Comparison of ENCODE assay signal across 10 cellular contexts in genomic region chr22:23237201-23237798, GRCh38. TPM values are rescaled to one million over a fixed set of nuclear protein-coding genes. Genes with fewer than 3 reads are reported as not detected.
A peak's percentile ranks its signal among the peaks of the same experiment; 100 is the strongest.
DNase-seq lines count a peak whose midpoint lies in the region; ATAC-seq, FAIRE-seq and TF ChIP-seq lines count a peak whose summit lies in the region.
"Had no signal": no experiment of that assay in that cellular context is flagged by ENCODE, and none has a peak within 500 bp of the region (broad histone marks: within the 10 kb centered on the region; RNA-seq: fewer than 3 reads in every experiment).

No MANE protein-coding gene starts in this region.

- SMC1A ChIA-PET in GM12878 (lab: Charles Lee; ENCODE audit: uncharacterized antibody, unreplicated experiment), result interaction anchor here (0.6 to 1.0 kb wide), 3 partner anchors 17 to 45 kb away, joined by 3 to 8 read pairs (median 3); no protein-coding TSS in a partner anchor

- no peak for ATAC-seq in GM12878
- no peak for ATAC-seq in GM19023 (IDR thresholded peaks at IDR 0.05; ENCODE audit: unreplicated experiment)
- ATAC-seq: activated CD8-positive, alpha-beta memory T cell treated with anti-CD3 and anti-CD28 coated beads, Interleukin-2, amount 10 ng/mL, durations not matched to agents 7 days and 5 days had no signal

- FAIRE-seq in GM12878 (lab: Jason Lieb, UNC) (no peak), urothelium cell line (lab: Jason Lieb, UNC) (no peak)
- FAIRE-seq: islet of Langerhans had no signal

- H4K20me1 ChIP-seq in BLaER1 (peaks cover 100% of the 10 kb centered on the region), GM12878 (ENCODE audit: control insufficient read depth, insufficient read depth) (no peaks in the 10 kb centered on the region)

- CTCF ChIA-PET in GM12878 (lab: Yijun Ruan, JAX), result interaction anchor here (1.1 to 1.4 kb wide), 3 partner anchors 10 to 59 kb away, joined by 4 read pairs; no protein-coding TSS in a partner anchor

- 66% methylated on average over 16 of the region's 16 CpGs for WGBS in GM12878 (ENCODE audit: insufficient coverage, insufficient replicate concordance, low lambda C conversion rate, missing lambda C conversion rate)
- WGBS in liver, result 68% methylated on average over 16 of the region's 16 CpGs

- no peak overlapping the region for H2AFZ ChIP-seq in GM12878 (ENCODE audit: control insufficient read depth, low read depth, low read length)

- no peak overlapping the region for H3K27ac Mint-ChIP-seq in T-helper 2 cell treated with Interferon-gamma antibody and Interleukin-4, amounts not matched to agents 5 μg/mL and 100 μg/mL, for 36 hours
- H3K27ac Mint-ChIP-seq: activated CD8-positive, alpha-beta memory T cell treated with anti-CD3 and anti-CD28 coated beads, Interleukin-2, amount 10 ng/mL, durations not matched to agents 7 days and 5 days had no signal

- H3K9ac ChIP-seq in BLaER1 (no peak overlapping the region), GM12878 (ENCODE audit: control insufficient read depth, insufficient read depth, low read length) (no peak overlapping the region), liver (ENCODE audit: low read depth in 1 of 2, low read length in 2 of 2) (no peak overlapping the region)

- H3K79me2 ChIP-seq in GM12878 (ENCODE audit: control insufficient read depth, insufficient read depth, low read length), result peaks cover 13% of the 10 kb centered on the region

- POLR2A ChIA-PET in GM12878 (lab: Charles Lee), result no interaction called here

- intact Hi-C loops in GM12878 (cut with micrococcal nuclease; ENCODE audit: unreplicated experiment), result no loop called here

- no peaks in the 10 kb centered on the region for H3K27me3 Mint-ChIP-seq in T-helper 2 cell treated with Interferon-gamma antibody and Interleukin-4, amounts not matched to agents 5 μg/mL and 100 μg/mL, for 36 hours (ENCODE audit: low read depth)
- H3K27me3 Mint-ChIP-seq: activated CD8-positive, alpha-beta memory T cell treated with anti-CD3 and anti-CD28 coated beads, Interleukin-2, amount 10 ng/mL, durations not matched to agents 7 days and 5 days had no signal

- H3K4me3 ChIP-seq in BLaER1, result no peak overlapping the region
- H3K4me3 ChIP-seq in GM12878, result no peak overlapping the region
- H3K4me3 ChIP-seq in liver (ENCODE audit: low read depth in 1 of 3, low read length in 3 of 3), result no peak overlapping the region

- H3K36me3 Mint-ChIP-seq in T-helper 2 cell treated with Interferon-gamma antibody and Interleukin-4, amounts not matched to agents 5 μg/mL and 100 μg/mL, for 36 hours (ENCODE audit: low read depth), result peaks cover 22% of the 10 kb centered on the region

- H3K4me1 ChIP-seq in BLaER1 (peaks cover 98% of the 10 kb centered on the region), GM12878 (ENCODE audit: control insufficient read depth, insufficient read depth, low read length) (peaks cover 34% of the 10 kb centered on the region), liver (ENCODE audit: control insufficient read depth in 4 of 4, insufficient read depth in 4 of 4, low read length in 3 of 4) (no peaks in the 10 kb centered on the region)

- peak; percentile 83 for DNase-seq in NCI-H1694 treated with DMSO at 0.1 percent for 48 hours (lab: John Stamatoyannopoulos, UW)
- DNase-seq in GM12878 (ENCODE audit: low read depth, low spot score), result no peak
- no peak for DNase-seq in urothelium cell line (ENCODE audit: low spot score)
- DNase-seq in activated CD8-positive, alpha-beta memory T cell treated with anti-CD3 and anti-CD28 coated beads, Interleukin-2, amount 50 U/mL, for 48 hours, result no peak
- DNase-seq in T-helper 2 cell treated with Interferon-gamma antibody and Interleukin-4, amounts not matched to agents 5 μg/mL and 100 μg/mL, for 36 hours (ENCODE audit: low spot score), result no peak
- DNase-seq: activated CD8-positive, alpha-beta memory T cell treated with anti-CD3 and anti-CD28 coated beads, Interleukin-2, amount 10 ng/mL, durations not matched to agents 7 days and 5 days had no signal

- TF ChIP-seq EP300 in GM12878 (IDR thresholded peaks at IDR 0.05; ENCODE audit: borderline replicate concordance in 1 of 2, control insufficient read depth in 1 of 2, low read depth in 2 of 2, low read length in 2 of 2), result 0 out of 4 replicates have a peak, but pooled peaks of 1 of the 2 experiments have one; percentile 14

- H3K4me2 ChIP-seq in BLaER1 (peak overlapping the region; percentile 39), GM12878 (ENCODE audit: control insufficient read depth, insufficient read depth) (peak overlapping the region; percentile 13; the same call in 1 of the 2 replicates)

- H3K9me3 Mint-ChIP-seq in T-helper 2 cell treated with Interferon-gamma antibody and Interleukin-4, amounts not matched to agents 5 μg/mL and 100 μg/mL, for 36 hours, result no peaks in the 10 kb centered on the region

- RAD21 ChIA-PET in GM12878 (lab: Charles Lee; ENCODE audit: unreplicated experiment), result interaction anchor here (0.9 kb wide), 1 partner anchor 45 kb away, joined by 3 read pairs; no protein-coding TSS in a partner anchor

- H3K4me3 Mint-ChIP-seq in T-helper 2 cell treated with Interferon-gamma antibody and Interleukin-4, amounts not matched to agents 5 μg/mL and 100 μg/mL, for 36 hours, result no peak overlapping the region
- H3K4me3 Mint-ChIP-seq: activated CD8-positive, alpha-beta memory T cell treated with anti-CD3 and anti-CD28 coated beads, Interleukin-2, amount 10 ng/mL, durations not matched to agents 7 days and 5 days had no signal

- TF ChIP-seq CTCF in GM12878 (IDR thresholded peaks at IDR 0.05 in 2 of 3, conservative IDR thresholded peaks at IDR 0.05 in 1 of 3; ENCODE audit: control insufficient read depth in 2 of 3, extremely low read depth in 1 of 3, insufficient read depth in 1 of 3, low read depth in 3 of 3, low read length in 3 of 3), result no peak
- no peak for TF ChIP-seq CTCF in liver (IDR thresholded peaks at IDR 0.05; ENCODE audit: low read depth, low read length, missing input control)

- TF ChIP-seq POLR2A in GM12878 (IDR thresholded peaks at IDR 0.05; ENCODE audit: low read depth, low read length), result no peak

- H3K4me1 Mint-ChIP-seq in T-helper 2 cell treated with Interferon-gamma antibody and Interleukin-4, amounts not matched to agents 5 μg/mL and 100 μg/mL, for 36 hours (ENCODE audit: low read depth), result peaks cover 22% of the 10 kb centered on the region

- H3K36me3 ChIP-seq in BLaER1 (peaks cover 69% of the 10 kb centered on the region), GM12878 (ENCODE audit: control insufficient read depth in 2 of 2, insufficient read depth in 2 of 2, low read length in 1 of 2) (peaks cover 0 to 3% of the 10 kb centered on the region in 2 experiments; a peak in 2 of 4 replicates), liver (ENCODE audit: control insufficient read depth in 4 of 4, insufficient read depth in 3 of 4, low read depth in 1 of 4, low read length in 3 of 4) (no peaks in the 10 kb centered on the region)

- in situ Hi-C loops in GM12878 (cut with MboI), result no loop called here

- H3K27ac ChIP-seq in BLaER1 (no peak overlapping the region; the same call in 1 of the 2 replicates), GM12878 (ENCODE audit: control insufficient read depth, insufficient read depth) (no peak overlapping the region), liver (ENCODE audit: low read depth in 1 of 2, low read length in 2 of 2) (no peak overlapping the region)

- H3K9me3 ChIP-seq in BLaER1 (no peaks in the 10 kb centered on the region), GM12878 (replicated peaks; ENCODE audit: control insufficient read depth, insufficient read depth, low read length) (no peaks in the 10 kb centered on the region; the same call in 2 of the 3 replicates), liver (ENCODE audit: control insufficient read depth in 4 of 4, low read length in 3 of 4) (no peaks in the 10 kb centered on the region)

- no peaks in the 10 kb centered on the region for H3K27me3 ChIP-seq in BLaER1
- no peaks in the 10 kb centered on the region for H3K27me3 ChIP-seq in GM12878 (replicated peaks in 1 of 2; ENCODE audit: control insufficient read depth in 2 of 2, insufficient read depth in 2 of 2, low read length in 1 of 2)
- no peaks in the 10 kb centered on the region for H3K27me3 ChIP-seq in liver (ENCODE audit: control insufficient read depth in 4 of 4, insufficient read depth in 4 of 4, low read length in 3 of 4)

- TF ChIP-seq RAD21 in GM12878 (IDR thresholded peaks at IDR 0.05; ENCODE audit: insufficient read depth, low read depth, low read length) (no peak), liver (IDR thresholded peaks at IDR 0.05) (no peak)

- no TSS peak for BruUV-seq in GM12878 (replicated peaks; lab: Mats Ljungman, UMichigan)

TF ChIP-seq in GM12878, 131 proteins besides CTCF, POLR2A, EP300 and RAD21 (continues in another document):
- TF ChIP-seq SMAD1 (IDR thresholded peaks at IDR 0.05; ENCODE audit: low read depth, partially characterized antibody), result no peak
- TF ChIP-seq IKZF2 (IDR thresholded peaks at IDR 0.05), result peak; percentile 49 to 58; a peak in 2 of 4 replicates
- TF ChIP-seq PAX5 (IDR thresholded peaks at IDR 0.05; ENCODE audit: borderline replicate concordance, low read depth, low read length), result no peak
- no peak for TF ChIP-seq SUPT20H (IDR thresholded peaks at IDR 0.05; ENCODE audit: borderline replicate concordance, control insufficient read depth, low read depth, low read length)

TF ChIP-seq in liver, 16 proteins besides CTCF, POLR2A, EP300 and RAD21 (continues in another document):
- TF ChIP-seq MAX (IDR thresholded peaks at IDR 0.05) (no peak), SP1 (IDR thresholded peaks at IDR 0.05) (no peak), FOXA1 (IDR thresholded peaks at IDR 0.05) (no peak)

RNA-seq across cellular contexts. Expression of gene BCR, which starts 57.0 kb away (rescaled TPM):
- total RNA-seq in GM12878 (2013; cell fraction: nucleolus; rRNA removed), result 63.5 and 77.1 TPM in 2 replicates
- total RNA-seq in GM12878 (2014; rRNA removed) (34.0 and 36.3 TPM in 2 replicates), GM12878 (2014; rRNA removed; fragmentation: Illumina TruSeq; extraction: Trizol) (28.5 and 30.3 TPM in 2 replicates), GM12878 (2021) (62.8 and 64.7 TPM in 2 replicates), liver (10 to 100 TPM; 16.4 to 35.6 TPM)
- 6.2 TPM for polyA plus RNA-seq in GM12878 (2011; ENCODE audit: low read depth)
- polyA plus RNA-seq in GM12878 (2011; rRNA removed) (10.6 and 25.8 TPM in 2 replicates), GM12878 (2014; fragmentation: Illumina TruSeq; extraction: Trizol) (5.5 and 16.4 TPM in 2 replicates), GM12878 (2014; fragmentation: Nextera tagmentation; extraction: Ambion mirVana) (1 to 10 TPM; 1.7 to 2.9 TPM), GM12878 (2014; rRNA removed) (20.3 and 27.8 TPM in 2 replicates), GM12878 (2016; fragmentation: Nextera tagmentation; extraction: Ambion mirVana) (1 to 10 TPM; 6.2 to 7.6 TPM), liver (10 to 100 TPM in 1 of 2 donors, 1 to 10 TPM in 1; 7.4 to 20.2 TPM)
- 55.5 and 66.6 TPM in 2 replicates for polyA plus RNA-seq in GM12878 (2011; cell fraction: cytosol; rRNA removed)
- 59.8 and 97.2 TPM in 2 replicates for polyA plus RNA-seq in GM12878 (2011; cell fraction: nucleus; rRNA removed)
- 19.5 and 28.5 TPM in 2 replicates for polyA plus RNA-seq in GM12878 (2012)
- 75.9 and 87.4 TPM in 2 replicates for polyA minus RNA-seq in GM12878 (2011; rRNA and poly(A)+ RNA removed)
- polyA minus RNA-seq in GM12878 (2011; cell fraction: cytosol; rRNA and poly(A)+ RNA removed), result 45.1 and 50.0 TPM in 2 replicates
- polyA minus RNA-seq in GM12878 (2011; cell fraction: nucleus; rRNA and poly(A)+ RNA removed), result 18.7 and 45.2 TPM in 2 replicates
